In genomic region chr13:36173923-36174322, GRCh38 we compare ENCODE assay signal across 9 cellular contexts. TPM values are rescaled to one million over a fixed set of nuclear protein-coding genes. Genes with fewer than 3 reads are reported as not detected.
"Had no signal": no experiment of that assay in that cellular context is flagged by ENCODE, and none has a peak within 500 bp of the region (broad histone marks: within the 10 kb centered on the region; RNA-seq: fewer than 3 reads in every experiment).

No MANE protein-coding gene starts in this region.

- H3K36me3 Mint-ChIP-seq: IgD-negative memory B cell had no signal

- DNase-seq: GOT3, H7, KG1 had no signal

- H3K4me3 ChIP-seq: HAP-1, K562 had no signal

- H3K4me3 Mint-ChIP-seq: IgD-negative memory B cell had no signal

- H3K27ac Mint-ChIP-seq: IgD-negative memory B cell had no signal

- H3K9me3 ChIP-seq: HAP-1 had no signal

- H3K36me3 ChIP-seq: HAP-1 had no signal

- H3K27ac ChIP-seq: HL-60 had no signal

- ATAC-seq: HCT116, HepG2, K562 had no signal

- H3K4me1 Mint-ChIP-seq: IgD-negative memory B cell had no signal

RNA-seq across cellular contexts. Expression of gene SOHLH2, which starts 40.4 kb away (rescaled TPM):
- total RNA-seq: HepG2 had no signal
- polyA plus RNA-seq: HepG2, IgD-negative memory B cell had no signal

RNA-seq across cellular contexts. Expression of gene DCLK1, which starts 42.7 kb away (rescaled TPM):
- total RNA-seq: HepG2 had no signal
- polyA plus RNA-seq: HepG2, IgD-negative memory B cell, K562 had no signal
